In the genomic region with DNA sequence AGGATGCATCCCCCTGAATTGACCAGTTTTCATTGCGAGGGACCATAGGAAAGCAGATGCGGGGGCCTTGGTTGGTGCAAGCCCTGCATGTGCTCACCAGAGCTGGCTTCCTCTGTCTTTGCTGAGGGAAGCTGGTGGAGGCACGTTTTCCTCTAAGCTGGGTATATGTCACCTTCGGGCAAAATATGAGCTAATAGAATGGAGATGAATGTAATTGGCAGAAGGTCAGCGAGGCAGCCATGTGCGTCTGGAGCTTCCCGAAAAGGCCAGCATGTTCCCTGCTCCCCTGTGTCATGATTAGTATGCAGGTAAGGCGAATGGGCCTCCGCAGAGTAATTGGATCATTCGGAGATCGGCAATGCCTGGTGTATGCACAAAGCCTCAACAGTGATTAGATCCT, we compare ENCODE assay signal across 18 cellular contexts.
DNase-seq lines count a peak whose midpoint lies in the region; ATAC-seq and TF ChIP-seq lines count a peak whose summit lies in the region.
"Had no signal": no experiment of that assay in that cellular context is flagged by ENCODE, and none has a peak within 500 bp of the region (broad histone marks: within the 10 kb centered on the region; RNA-seq: fewer than 3 reads in every experiment).

No MANE protein-coding gene starts in this region.

- ATAC-seq in esophagus mucosa (peak; percentile 58), foreskin keratinocyte (no peak)
- ATAC-seq: CD8-positive, alpha-beta T cell; HCT116 had no signal

- no peaks in the 10 kb centered on the region for H3K36me3 ChIP-seq in smooth muscle cell (ENCODE audit: low read depth)
- H3K36me3 ChIP-seq: BLaER1 treated with 17β-estradiol and CSF1 and Interleukin-3, amounts not matched to agents 10 nM and 100 nM had no signal

- no peak overlapping the region for H3K4me3 ChIP-seq in smooth muscle cell
- H3K4me3 ChIP-seq: BLaER1 treated with 17β-estradiol and CSF1 and Interleukin-3, amounts not matched to agents 10 nM and 100 nM had no signal

- H3K4me1 ChIP-seq in smooth muscle cell (ENCODE audit: low read depth) (no peaks in the 10 kb centered on the region), foreskin keratinocyte (peaks cover 4% of the 10 kb centered on the region)
- H3K4me1 ChIP-seq: BLaER1 treated with 17β-estradiol and CSF1 and Interleukin-3, amounts not matched to agents 10 nM and 100 nM had no signal

- no peak overlapping the region for H3K9ac ChIP-seq in smooth muscle cell (ENCODE audit: low read depth)
- H3K9ac ChIP-seq: BLaER1 treated with 17β-estradiol and CSF1 and Interleukin-3, amounts not matched to agents 10 nM and 100 nM had no signal

- no peak overlapping the region for H2AFZ ChIP-seq in smooth muscle cell (ENCODE audit: low read depth)

- no peaks in the 10 kb centered on the region for H4K20me1 ChIP-seq in smooth muscle cell (ENCODE audit: low read depth)
- H4K20me1 ChIP-seq: BLaER1 treated with 17β-estradiol and CSF1 and Interleukin-3, amounts not matched to agents 10 nM and 100 nM had no signal

- H3K27ac ChIP-seq in smooth muscle cell (ENCODE audit: low read depth) (no peak overlapping the region), foreskin keratinocyte (no peak overlapping the region)
- H3K27ac ChIP-seq: BLaER1 treated with 17β-estradiol and CSF1 and Interleukin-3, amounts not matched to agents 10 nM and 100 nM had no signal

- H3K4me2 ChIP-seq in smooth muscle cell = no peak overlapping the region
- H3K4me2 ChIP-seq: BLaER1 treated with 17β-estradiol and CSF1 and Interleukin-3, amounts not matched to agents 10 nM and 100 nM had no signal

- TF ChIP-seq CTCF in smooth muscle cell (IDR thresholded peaks at IDR 0.05; ENCODE audit: borderline replicate concordance, insufficient read depth, poor library complexity, severe bottlenecking) = no peak
- TF ChIP-seq CTCF in foreskin keratinocyte (conservative IDR thresholded peaks at IDR 0.05) = no peak

- H3F3A ChIP-seq in smooth muscle cell (ENCODE audit: low read depth) = no peaks in the 10 kb centered on the region

- no peaks in the 10 kb centered on the region for H3K79me2 ChIP-seq in smooth muscle cell (ENCODE audit: low read depth)

- no peaks in the 10 kb centered on the region for H3K9me3 ChIP-seq in smooth muscle cell (replicated peaks; ENCODE audit: low read depth)
- H3K9me3 ChIP-seq: BLaER1 treated with 17β-estradiol and CSF1 and Interleukin-3, amounts not matched to agents 10 nM and 100 nM had no signal

- H3K27me3 ChIP-seq in smooth muscle cell (ENCODE audit: low read depth) (no peaks in the 10 kb centered on the region), foreskin keratinocyte (no peaks in the 10 kb centered on the region)
- H3K27me3 ChIP-seq: BLaER1 treated with 17β-estradiol and CSF1 and Interleukin-3, amounts not matched to agents 10 nM and 100 nM had no signal

- DNase-seq in NCI-H82 (lab: John Stamatoyannopoulos, UW) (peak; percentile 89), SK-N-DZ (ENCODE audit: low spot score) (peak; percentile 11), COLO668 (lab: John Stamatoyannopoulos, UW; ENCODE audit: unreplicated experiment) (no peak), smooth muscle cell (lab: John Stamatoyannopoulos, UW; ENCODE audit: unreplicated experiment) (no peak), foreskin keratinocyte (no peak)
- DNase-seq: CD8-positive, alpha-beta T cell; COR-L47; DMS 273 treated with DMSO at 0.1 percent for 48 hours; DMS53; DND-41; EL; GOT3; H7; HFFc6; IMR-90 had no signal

- WGBS in smooth muscle cell (ENCODE audit: low lambda C conversion rate) = 87% methylated on average over 11 of the region's 11 CpGs

Comparison
In these comparisons a context has a peak if more than half of its experiments do, and no peak if none do; other contexts are left out.
1. DNase-seq: peak in NCI-H82 (single experiment) and SK-N-DZ (single experiment); none in COLO668 (single experiment), smooth muscle cell (single experiment) and foreskin keratinocyte (0 of 2).